Comparison of ENCODE assay signal across 19 cellular contexts in genomic region chr20:33250666-33251065, GRCh38. TPM values are rescaled to one million over a fixed set of nuclear protein-coding genes. Genes with fewer than 3 reads are reported as not detected.
"Had no signal": no experiment of that assay in that cellular context is flagged by ENCODE, and none has a peak within 500 bp of the region (broad histone marks: within the 10 kb centered on the region; RNA-seq: fewer than 3 reads in every experiment).

No MANE protein-coding gene starts in this region.

- H3K27me3 ChIP-seq: adrenal gland, cardiac muscle cell, dorsolateral prefrontal cortex, neutrophil, tibial artery, uterus had no signal

- ATAC-seq: activated T-cell treated with anti-CD3 and anti-CD28 coated beads, Interleukin-2, amount 50 U/mL, for 4 hours; left lobe of liver; stimulated activated naive B cell treated with anti-CD40 and anti-IgM and Interleukin-4, amounts not matched to agents 10 μg/mL and 1 μg/mL and 100 μg/mL, for 72 hours had no signal

- H3K27ac Mint-ChIP-seq: activated CD4-positive, alpha-beta memory T cell treated with anti-CD3 and anti-CD28 coated beads, Interleukin-2, amount 10 ng/mL, durations not matched to agents 7 days and 5 days; activated naive CD4-positive, alpha-beta T cell treated with anti-CD3 and anti-CD28 coated beads, Interleukin-2, amount 50 U/mL, for 24 hours; endodermal cell; naive B cell; stimulated activated naive B cell treated with anti-CD40 and anti-IgM and Interleukin-4, amounts not matched to agents 10 μg/mL and 1 μg/mL and 100 μg/mL, for 72 hours had no signal

- H3K36me3 ChIP-seq: adrenal gland, cardiac muscle cell, neutrophil, tibial artery, uterus had no signal

- DNase-seq: activated CD4-positive, alpha-beta memory T cell treated with anti-CD3 and anti-CD28 coated beads, Interleukin-2, amount 10 ng/mL, durations not matched to agents 7 days and 5 days; activated CD4-positive, alpha-beta T cell treated with anti-CD3 and anti-CD28 coated beads for 4 hours; activated effector memory CD4-positive, alpha-beta T cell treated with anti-CD3 and anti-CD28 coated beads, Interleukin-2, amount 50 U/mL, for 16 hours; activated T-cell treated with anti-CD3 and anti-CD28 coated beads, Interleukin-2, amount 50 U/mL, for 4 hours; adrenal gland; naive B cell; stimulated activated CD4-positive, alpha-beta T cell treated with anti-CD3 and anti-CD28 coated beads, Interleukin-2, amount 100 ng/mL, for 48 hours; stimulated activated naive B cell treated with anti-CD40 and anti-IgM and Interleukin-4, amounts not matched to agents 10 μg/mL and 1 μg/mL and 100 μg/mL, for 72 hours; uterus had no signal

- H3K27ac ChIP-seq: adrenal gland, cardiac muscle cell, neutrophil, tibial artery, uterus had no signal

- H3K9me3 Mint-ChIP-seq: activated CD4-positive, alpha-beta memory T cell treated with anti-CD3 and anti-CD28 coated beads, Interleukin-2, amount 10 ng/mL, durations not matched to agents 7 days and 5 days; activated T-cell treated with anti-CD3 and anti-CD28 coated beads, Interleukin-2, amount 50 U/mL, for 4 hours; stimulated activated naive B cell treated with anti-CD40 and anti-IgM and Interleukin-4, amounts not matched to agents 10 μg/mL and 1 μg/mL and 100 μg/mL, for 72 hours had no signal

- H3K4me3 ChIP-seq: adrenal gland, cardiac muscle cell, dorsolateral prefrontal cortex, tibial artery, uterus had no signal

- H3K4me3 Mint-ChIP-seq: activated CD4-positive, alpha-beta memory T cell treated with anti-CD3 and anti-CD28 coated beads, Interleukin-2, amount 10 ng/mL, durations not matched to agents 7 days and 5 days; activated naive CD4-positive, alpha-beta T cell treated with anti-CD3 and anti-CD28 coated beads, Interleukin-2, amount 50 U/mL, for 24 hours; activated T-cell treated with anti-CD3 and anti-CD28 coated beads, Interleukin-2, amount 50 U/mL, for 4 hours; endodermal cell; naive B cell; stimulated activated naive B cell treated with anti-CD40 and anti-IgM and Interleukin-4, amounts not matched to agents 10 μg/mL and 1 μg/mL and 100 μg/mL, for 72 hours had no signal

- H3K9me3 ChIP-seq: adrenal gland, neutrophil, uterus had no signal

- H3K4me1 ChIP-seq: adrenal gland, tibial artery, uterus had no signal

- H3K4me1 Mint-ChIP-seq: activated CD4-positive, alpha-beta memory T cell treated with anti-CD3 and anti-CD28 coated beads, Interleukin-2, amount 10 ng/mL, durations not matched to agents 7 days and 5 days; activated naive CD4-positive, alpha-beta T cell treated with anti-CD3 and anti-CD28 coated beads, Interleukin-2, amount 50 U/mL, for 24 hours; endodermal cell; naive B cell; stimulated activated naive B cell treated with anti-CD40 and anti-IgM and Interleukin-4, amounts not matched to agents 10 μg/mL and 1 μg/mL and 100 μg/mL, for 72 hours had no signal

- H3K36me3 Mint-ChIP-seq: naive B cell; stimulated activated naive B cell treated with anti-CD40 and anti-IgM and Interleukin-4, amounts not matched to agents 10 μg/mL and 1 μg/mL and 100 μg/mL, for 72 hours had no signal

RNA-seq across cellular contexts. Expression of gene BPIFA1, which starts 14.9 kb away (rescaled TPM):
- total RNA-seq: activated CD4-positive, alpha-beta memory T cell treated with anti-CD3 and anti-CD28 coated beads, Interleukin-2, amount 10 ng/mL, durations not matched to agents 7 days and 5 days; activated T-cell treated with anti-CD3 and anti-CD28 coated beads, Interleukin-2, amount 50 U/mL, for 4 hours; adrenal gland; cardiac muscle cell; dorsolateral prefrontal cortex; epithelial cell of proximal tubule; left lobe of liver; lung microvascular endothelial cell; renal cortical epithelial cell; uterus had no signal

RNA-seq across cellular contexts. Expression of gene BPIFB1, which starts 32.3 kb away (rescaled TPM):
- total RNA-seq: activated CD4-positive, alpha-beta memory T cell treated with anti-CD3 and anti-CD28 coated beads, Interleukin-2, amount 10 ng/mL, durations not matched to agents 7 days and 5 days; activated T-cell treated with anti-CD3 and anti-CD28 coated beads, Interleukin-2, amount 50 U/mL, for 4 hours; cardiac muscle cell; dorsolateral prefrontal cortex; epithelial cell of proximal tubule; lung microvascular endothelial cell; renal cortical epithelial cell had no signal

RNA-seq across cellular contexts. Expression of gene BPIFA3, which starts 33.5 kb away (rescaled TPM):
- total RNA-seq: activated CD4-positive, alpha-beta memory T cell treated with anti-CD3 and anti-CD28 coated beads, Interleukin-2, amount 10 ng/mL, durations not matched to agents 7 days and 5 days; activated T-cell treated with anti-CD3 and anti-CD28 coated beads, Interleukin-2, amount 50 U/mL, for 4 hours; adrenal gland; cardiac muscle cell; dorsolateral prefrontal cortex; endodermal cell; epithelial cell of proximal tubule; left lobe of liver; lung microvascular endothelial cell; renal cortical epithelial cell; uterus had no signal
